ENCODE assay signal across 8 cellular contexts in the genomic region with DNA sequence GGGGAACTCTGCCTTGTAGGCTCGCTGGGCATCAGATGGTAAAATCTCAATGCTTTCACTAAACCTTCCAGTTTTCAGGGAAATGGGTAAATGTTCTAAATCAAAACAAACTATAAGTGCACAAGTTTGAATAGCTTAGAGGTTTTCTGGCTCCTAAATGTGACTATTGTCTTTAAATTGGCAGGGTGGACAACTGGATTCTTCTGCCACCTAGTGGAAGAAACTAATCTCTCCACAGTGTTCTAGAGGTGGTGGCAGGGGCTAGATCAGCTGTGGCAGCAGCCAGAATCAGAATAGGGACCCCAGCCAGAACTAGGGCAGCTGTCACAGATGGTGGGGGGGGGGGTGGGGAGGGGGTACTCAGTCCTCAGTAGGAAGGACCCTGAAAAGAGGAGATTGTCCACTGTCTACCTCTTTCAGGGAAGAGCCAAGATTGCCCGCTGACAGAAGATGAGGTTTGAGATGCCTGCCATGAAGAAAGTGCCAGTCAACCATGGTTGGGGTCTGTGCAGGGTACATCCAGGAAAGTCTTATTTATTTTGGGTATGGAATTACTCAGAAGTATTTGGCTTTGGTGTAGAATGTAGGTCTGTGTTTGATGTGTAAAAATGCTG.
A peak's percentile ranks its signal among the peaks of the same experiment; 100 is the strongest.
DNase-seq lines count a peak whose midpoint lies in the region; ATAC-seq and TF ChIP-seq lines count a peak whose summit lies in the region.

No MANE protein-coding gene starts in this region.

- 79 to 82% methylated on average over 2 of the region's 2 CpGs for WGBS in lower leg skin, 2 donors

- no peak for TF ChIP-seq POLR2A in lower leg skin (IDR thresholded peaks at IDR 0.05)

- H3K4me2 ChIP-seq in parathyroid adenoma (ENCODE audit: low read length), result no peak overlapping the region

- no peaks in the 10 kb centered on the region for H3K36me3 Mint-ChIP-seq in activated naive CD4-positive, alpha-beta T cell treated with anti-CD3 and anti-CD28 coated beads, Interleukin-2, amount 50 U/mL, for 72 hours

- H3K4me1 ChIP-seq in parathyroid adenoma, result no peaks in the 10 kb centered on the region

- peak; percentile 33 for TF ChIP-seq CTCF in parathyroid adenoma (IDR thresholded peaks at IDR 0.05)
- no peak for TF ChIP-seq CTCF in lower leg skin (IDR thresholded peaks at IDR 0.05)

- H3K36me3 ChIP-seq in parathyroid adenoma (ENCODE audit: control insufficient read depth, insufficient read depth, low read length), result no peaks in the 10 kb centered on the region

- peak in 1 of 2 donors; percentile 15 for DNase-seq in activated naive CD4-positive, alpha-beta T cell treated with anti-CD3 and anti-CD28 coated beads, Interleukin-2, amount 50 U/mL, for 72 hours (ENCODE audit: low spot score in 2 of 2)
- DNase-seq in activated naive CD4-positive, alpha-beta T cell treated with anti-CD3 and anti-CD28 coated beads, Interleukin-2, amount 50 U/mL, for 16 hours, result no peak
- peak; percentile 55 for DNase-seq in SKM-1 (lab: John Stamatoyannopoulos, UW; ENCODE audit: unreplicated experiment)
- DNase-seq in fibroblast of the conjunctiva (ENCODE audit: low read depth), result peak; percentile 4
- DNase-seq in NK-92 (lab: John Stamatoyannopoulos, UW; ENCODE audit: unreplicated experiment), result no peak
- no peak for DNase-seq in lower leg skin (ENCODE audit: low spot score in 2 of 2)

- no peak overlapping the region for H3K27ac Mint-ChIP-seq in activated naive CD4-positive, alpha-beta T cell treated with anti-CD3 and anti-CD28 coated beads, Interleukin-2, amount 50 U/mL, for 72 hours

- H3K9ac ChIP-seq in parathyroid adenoma, result no peak overlapping the region

- H3K27me3 ChIP-seq in parathyroid adenoma (ENCODE audit: control insufficient read depth, insufficient read depth, low read length), result no peaks in the 10 kb centered on the region

- H3K9me3 ChIP-seq in parathyroid adenoma (ENCODE audit: control insufficient read depth, low read length), result no peaks in the 10 kb centered on the region

- H2AFZ ChIP-seq in parathyroid adenoma, result no peak overlapping the region

- H3K27ac ChIP-seq in parathyroid adenoma, result no peak overlapping the region

- H3K4me3 ChIP-seq in parathyroid adenoma (ENCODE audit: low read depth, low read length) (no peak overlapping the region), lower leg skin (ENCODE audit: low read depth, poor library complexity, severe bottlenecking) (no peak overlapping the region)

- no peaks in the 10 kb centered on the region for H3K79me2 ChIP-seq in parathyroid adenoma

- ATAC-seq in activated naive CD4-positive, alpha-beta T cell treated with anti-CD3 and anti-CD28 coated beads, Interleukin-2, amount 50 U/mL, for 72 hours, result peak; percentile 40 to 60
- ATAC-seq in HG03565 (IDR thresholded peaks at IDR 0.05; ENCODE audit: unreplicated experiment), result peak; percentile 50

- intact Hi-C loops in lower leg skin (cut with DNase I; ENCODE audit: low total_unique reads), result no loop called here

- no peaks in the 10 kb centered on the region for H3K9me3 Mint-ChIP-seq in activated naive CD4-positive, alpha-beta T cell treated with anti-CD3 and anti-CD28 coated beads, Interleukin-2, amount 50 U/mL, for 72 hours

Comparison
In these comparisons a context has a peak if more than half of its experiments do, and no peak if none do; other contexts are left out.
1. DNase-seq: peak in SKM-1 (single experiment) and fibroblast of the conjunctiva (single experiment); none in activated naive CD4-positive, alpha-beta T cell treated with anti-CD3 and anti-CD28 coated beads, Interleukin-2, amount 50 U/mL, for 16 hours (single experiment), NK-92 (single experiment) and lower leg skin (0 of 2).